In genomic region chr12:106766393-106766826, GRCh38 we compare ENCODE assay signal across 11 cellular contexts. TPM values are rescaled to one million over a fixed set of nuclear protein-coding genes. Genes with fewer than 3 reads are reported as not detected.
DNase-seq lines count a peak whose midpoint lies in the region; ATAC-seq and TF ChIP-seq lines count a peak whose summit lies in the region.
"Had no signal": no experiment of that assay in that cellular context is flagged by ENCODE, and none has a peak within 500 bp of the region (broad histone marks: within the 10 kb centered on the region; RNA-seq: fewer than 3 reads in every experiment).

No MANE protein-coding gene starts in this region.

- no peaks in the 10 kb centered on the region for H3K9me3 Mint-ChIP-seq in MCF 10A (ENCODE audit: unreplicated experiment)

- H2AFZ ChIP-seq in mammary epithelial cell (ENCODE audit: low read depth, low read length): no peak overlapping the region

- H2BK15ac ChIP-seq in mesendoderm (replicated peaks; ENCODE audit: low read depth): no peak overlapping the region

- H3K4me3 ChIP-seq in mammary epithelial cell (replicated peaks in 1 of 3; ENCODE audit: insufficient read depth in 1 of 3, low read depth in 2 of 3, low read length in 3 of 3) (no peak overlapping the region), mesendoderm (ENCODE audit: low read length) (no peak overlapping the region), upper lobe of left lung (no peak overlapping the region), esophagus squamous epithelium (no peak overlapping the region)

- H3K27me3 ChIP-seq in mammary epithelial cell (ENCODE audit: insufficient read depth, low read length) (peaks cover 2% of the 10 kb centered on the region), mesendoderm (ENCODE audit: insufficient read depth, low read length, poor library complexity) (no peaks in the 10 kb centered on the region), upper lobe of left lung (no peaks in the 10 kb centered on the region), esophagus squamous epithelium (peaks cover 0 to 56% (median 0%) of the 10 kb centered on the region in 4 donors)

- H3K4me1 ChIP-seq in mammary epithelial cell (ENCODE audit: insufficient read depth, low read length) (no peaks in the 10 kb centered on the region), mesendoderm (ENCODE audit: control insufficient read depth, low read depth, low read length) (peaks cover 8% of the 10 kb centered on the region), upper lobe of left lung (peaks cover 0 to 27% (median 8%) of the 10 kb centered on the region in 4 donors), esophagus squamous epithelium (no peaks in the 10 kb centered on the region)

- H3K9me3 ChIP-seq in mammary epithelial cell (replicated peaks; ENCODE audit: insufficient read depth, low read length) (no peaks in the 10 kb centered on the region), upper lobe of left lung (no peaks in the 10 kb centered on the region), esophagus squamous epithelium (no peaks in the 10 kb centered on the region)

- TF ChIP-seq CTCF in MCF 10A (IDR thresholded peaks at IDR 0.05; ENCODE audit: unreplicated experiment): no peak
- no peak for TF ChIP-seq CTCF in mammary epithelial cell (conservative IDR thresholded peaks at IDR 0.05 in 1 of 2, IDR thresholded peaks at IDR 0.05 in 1 of 2; ENCODE audit: extremely low read depth in 1 of 2, insufficient read depth in 1 of 2, low read depth in 1 of 2, low read length in 2 of 2)
- no peak for TF ChIP-seq CTCF in upper lobe of left lung (IDR thresholded peaks at IDR 0.05)
- no peak for TF ChIP-seq CTCF in esophagus squamous epithelium (IDR thresholded peaks at IDR 0.05)

- H3K4ac ChIP-seq in mesendoderm (ENCODE audit: low read depth, low read length): no peak overlapping the region

- in situ Hi-C loops in mammary epithelial cell (cut with MboI; ENCODE audit: low sequenced_read_pairs in 2 of 2): no loop called here

- ATAC-seq in upper lobe of left lung (ENCODE audit: low FRiP score in 2 of 2) (peak; percentile 33 to 61), GM18867 (IDR thresholded peaks at IDR 0.05; ENCODE audit: unreplicated experiment) (no peak), GM18858 (IDR thresholded peaks at IDR 0.05; ENCODE audit: unreplicated experiment) (no peak)

- H3K27ac ChIP-seq in mammary epithelial cell (ENCODE audit: insufficient read depth, low read depth, low read length) (no peak overlapping the region), mesendoderm (ENCODE audit: low read depth, low read length) (no peak overlapping the region), upper lobe of left lung (peak overlapping the region in 1 of 4 donors; percentile 21), esophagus squamous epithelium (no peak overlapping the region)
- H3K27ac ChIP-seq: C4-2B had no signal

- H3K4me1 Mint-ChIP-seq in MCF 10A (ENCODE audit: insufficient read depth, unreplicated experiment): no peaks in the 10 kb centered on the region

- H3K27ac Mint-ChIP-seq in MCF 10A (ENCODE audit: low read depth, unreplicated experiment): no peak overlapping the region

- POLR2A ChIA-PET in MCF 10A (lab: Yijun Ruan, JAX): interaction anchor here (0.6 kb wide), 1 partner anchor 16 kb away, joined by 3 read pairs; no protein-coding TSS in a partner anchor

- no peak overlapping the region for H2BK5ac ChIP-seq in mesendoderm (ENCODE audit: low read length)

- TF ChIP-seq EP300 in upper lobe of left lung (IDR thresholded peaks at IDR 0.05): no peak

- no peaks in the 10 kb centered on the region for H3K36me3 Mint-ChIP-seq in MCF 10A (ENCODE audit: insufficient read depth, unreplicated experiment)

- peak overlapping the region; percentile 35 for H3K56ac ChIP-seq in mesendoderm (ENCODE audit: low read length)

- no peak overlapping the region for H3K4me2 ChIP-seq in mammary epithelial cell (ENCODE audit: insufficient read depth, low read depth, low read length)
- H3K4me2 ChIP-seq in mesendoderm (ENCODE audit: low read length): no peak overlapping the region

- H3K4me3 Mint-ChIP-seq in MCF 10A (ENCODE audit: unreplicated experiment): no peak overlapping the region

- H3K79me1 ChIP-seq in mesendoderm (ENCODE audit: low read length): no peaks in the 10 kb centered on the region

- H3K18ac ChIP-seq in mesendoderm (ENCODE audit: low read length): no peak overlapping the region

- peak; percentile 10 for DNase-seq in MCF 10A (ENCODE audit: unreplicated experiment)
- DNase-seq in mammary epithelial cell: no peak
- DNase-seq in dermis blood vessel endothelial cell: peak; percentile 68
- no peak for DNase-seq in mesendoderm
- peak; percentile 12 to 80 for DNase-seq in upper lobe of left lung
- DNase-seq in esophagus squamous epithelium (lab: John Stamatoyannopoulos, UW): no peak
- DNase-seq: effector memory CD4-positive, alpha-beta T cell; OCI-M1 had no signal

- H3K79me2 ChIP-seq in mammary epithelial cell (ENCODE audit: insufficient read depth, low read length) (no peaks in the 10 kb centered on the region), mesendoderm (ENCODE audit: control insufficient read depth, insufficient read depth, low read length) (no peaks in the 10 kb centered on the region)

- dilution Hi-C loops in mammary epithelial cell (cut with HindIII; ENCODE audit: low sequenced_read_pairs): no loop called here

- H2AK5ac ChIP-seq in mesendoderm (ENCODE audit: low read length): no peak overlapping the region

- peaks cover 23% of the 10 kb centered on the region for H3K27me3 Mint-ChIP-seq in MCF 10A (ENCODE audit: insufficient read depth, unreplicated experiment)

- H4K5ac ChIP-seq in mesendoderm (ENCODE audit: low read length): no peak overlapping the region

- no peaks in the 10 kb centered on the region for H4K20me1 ChIP-seq in mammary epithelial cell (ENCODE audit: insufficient read depth, low read length)

- no peak overlapping the region for H4K8ac ChIP-seq in mesendoderm (ENCODE audit: low read depth, low read length)

- WGBS in mammary epithelial cell (ENCODE audit: low coverage, missing lambda C conversion rate): 41% methylated on average over 8 of the region's 8 CpGs
- no CpG with 5 or more reads among the region's 8 CpGs for WGBS in mesendoderm (ENCODE audit: extremely low coverage, insufficient coverage, low lambda C conversion rate)
- WGBS in upper lobe of left lung, 2 donors: 42 to 54% methylated on average over 8 of the region's 8 CpGs
- 73 to 75% methylated on average over 2 to 6 of the region's 8 CpGs for WGBS in esophagus squamous epithelium, 2 donors

- H3K9ac ChIP-seq in mammary epithelial cell (ENCODE audit: insufficient read depth, low read length) (no peak overlapping the region), mesendoderm (ENCODE audit: low read length) (no peak overlapping the region)

- TF ChIP-seq POLR2A in upper lobe of left lung (IDR thresholded peaks at IDR 0.05) (no peak), esophagus squamous epithelium (IDR thresholded peaks at IDR 0.05) (no peak)

- no peak overlapping the region for H3K23ac ChIP-seq in mesendoderm (ENCODE audit: low read length)

- intact Hi-C loops in MCF 10A (cut with micrococcal nuclease) (no loop called here), mammary epithelial cell (cut with micrococcal nuclease) (no loop called here), esophagus squamous epithelium (cut with DNase I) (no loop called here)

- H3K36me3 ChIP-seq in mammary epithelial cell (ENCODE audit: insufficient read depth, low read length) (no peaks in the 10 kb centered on the region), mesendoderm (ENCODE audit: control insufficient read depth, insufficient read depth, low read length) (no peaks in the 10 kb centered on the region), upper lobe of left lung (no peaks in the 10 kb centered on the region), esophagus squamous epithelium (no peaks in the 10 kb centered on the region)

- no peak overlapping the region for H2BK120ac ChIP-seq in mesendoderm (ENCODE audit: low read depth, low read length)

- CTCF ChIA-PET in MCF 10A (lab: Yijun Ruan, JAX) (interaction anchor here (0.6 to 0.9 kb wide), 3 partner anchors 10 to 411 kb away, joined by 3 to 6 read pairs (median 4); no protein-coding TSS in a partner anchor), mammary epithelial cell (lab: Charles Lee; ENCODE audit: low non-redundant PET) (no interaction called here)

- BruUV-seq in MCF 10A (replicated peaks; lab: Mats Ljungman, UMichigan) (no TSS peak), mammary epithelial cell (replicated peaks; lab: Mats Ljungman, UMichigan) (no TSS peak)

RNA-seq across cellular contexts. Expression of gene RIC8B, which starts 8.1 kb away (rescaled TPM):
- 10.0 and 10.8 TPM in 2 replicates for total RNA-seq in MCF 10A (2022)
- 1 to 10 TPM; 9.2 to 9.3 TPM for total RNA-seq in mammary epithelial cell
- polyA plus RNA-seq in mammary epithelial cell: 4.6 TPM
- 17.6 TPM for polyA minus RNA-seq in mammary epithelial cell
- total RNA-seq in dermis blood vessel endothelial cell: 15.3 and 16.4 TPM in 2 replicates
- polyA plus RNA-seq in mesendoderm (2013, experiment 1 of 2): 6.7 TPM
- polyA plus RNA-seq in mesendoderm (2013, experiment 2 of 2): 7.7 TPM
- total RNA-seq in upper lobe of left lung: 10 to 100 TPM in 4 of 6 donors, 1 to 10 TPM in 2; 7.8 to 27.2 (median 10.8) TPM
- 1 to 10 TPM; 2.7 to 7.3 (median 5.0) TPM for total RNA-seq in esophagus squamous epithelium

Comparison
In these comparisons a context has a peak if more than half of its experiments do, and no peak if none do; other contexts are left out.
1. DNase-seq: peak in MCF 10A (single experiment), dermis blood vessel endothelial cell (single experiment) and upper lobe of left lung (2 of 2); none in mammary epithelial cell (single experiment), mesendoderm (single experiment) and esophagus squamous epithelium (single experiment).
2. ATAC-seq: peak in upper lobe of left lung (2 of 2); none in GM18867 (single experiment) and GM18858 (single experiment).